In genomic region chr7:91913612-91914011, GRCh38 we compare ENCODE assay signal across 1 cellular context.
TF ChIP-seq lines count a peak whose summit lies in the region.

No MANE protein-coding gene starts in this region.

TF ChIP-seq in HepG2, 621 proteins besides CTCF, POLR2A, EP300 and RAD21:
- TF ChIP-seq ZNF761 (CRISPR knock-in tag; conservative IDR thresholded peaks at IDR 0.05) (no peak), ATF2 (CRISPR knock-in tag; IDR thresholded peaks at IDR 0.05) (no peak), DRAP1 (CRISPR knock-in tag; IDR thresholded peaks at IDR 0.05) (no peak), PHB2 (IDR thresholded peaks at IDR 0.05; ENCODE audit: partially characterized antibody) (no peak), ZNF772 (CRISPR knock-in tag; IDR thresholded peaks at IDR 0.05) (no peak), ZNF451 (CRISPR knock-in tag; IDR thresholded peaks at IDR 0.05) (no peak)
